ENCODE assay signal across 8 cellular contexts in the genomic region with DNA sequence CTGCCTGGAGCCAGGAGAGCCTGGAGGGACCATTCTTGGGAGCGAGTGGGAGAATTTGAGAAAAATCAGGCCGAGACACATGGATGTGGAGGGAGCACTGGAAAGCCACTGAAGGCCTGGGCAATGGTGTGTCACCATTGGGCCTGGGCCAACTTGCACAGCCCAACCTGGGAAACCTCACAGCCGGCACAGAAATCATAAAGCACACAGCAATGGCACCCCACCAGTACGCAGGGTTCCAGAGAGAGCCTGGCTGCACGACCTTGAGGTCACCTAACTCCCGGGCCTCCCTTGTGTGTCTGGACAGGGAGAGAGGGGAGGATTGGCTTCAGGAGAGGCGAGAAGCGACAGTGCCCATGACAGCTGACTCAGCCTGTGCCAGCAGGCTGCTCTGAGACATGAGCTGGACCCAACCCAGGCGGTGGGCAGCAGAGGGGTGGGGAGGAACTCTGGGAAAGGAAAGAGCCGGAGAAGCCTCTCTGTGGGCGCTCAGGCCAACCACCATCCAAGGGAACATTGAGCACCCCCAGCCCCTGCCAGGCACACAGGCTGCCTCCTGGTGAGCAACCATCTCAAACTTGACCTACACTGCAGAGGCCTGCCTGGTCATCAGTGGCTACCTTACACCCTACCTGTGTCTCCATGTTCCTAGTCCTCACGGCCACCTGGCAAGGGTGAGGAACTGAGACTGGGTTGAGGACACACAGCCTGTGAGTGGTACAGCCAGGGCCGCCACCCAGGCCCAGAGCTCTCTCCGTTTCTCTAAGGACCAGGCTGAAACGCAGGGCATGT. TPM values are rescaled to one million over a fixed set of nuclear protein-coding genes. Genes with fewer than 3 reads are reported as not detected.
DNase-seq lines count a peak whose midpoint lies in the region; ATAC-seq and TF ChIP-seq lines count a peak whose summit lies in the region.
"Not testable (repeated sequence)": the region's sequence is repeated elsewhere in the genome, so short reads cannot be mapped to it uniquely, and the experiment has no call there.

No MANE protein-coding gene starts in this region.

- peaks cover 23% of the 10 kb centered on the region for H4K20me1 ChIP-seq in IMR-90 (ENCODE audit: insufficient read depth, low read length)

- peaks cover 27% of the 10 kb centered on the region for H3K4me1 ChIP-seq in CD4-positive, alpha-beta memory T cell (ENCODE audit: insufficient read depth, low read length)
- H3K4me1 ChIP-seq in IMR-90 (ENCODE audit: control insufficient read depth, insufficient read depth, low read length) (peaks cover 19% of the 10 kb centered on the region), heart right ventricle (peaks cover 0 to 61% (median 18%) of the 10 kb centered on the region in 9 donors)

- not testable (repeated sequence) for H3K9ac ChIP-seq in IMR-90 (ENCODE audit: low read depth, low read length)

- H2BK15ac ChIP-seq in IMR-90 (ENCODE audit: low read depth, low read length): not testable (repeated sequence)

- intact Hi-C loops in CD4-positive, alpha-beta memory T cell (cut with micrococcal nuclease); MCF 10A (cut with micrococcal nuclease): not testable (repeated sequence)
- intact Hi-C loops in IMR-90 (cut with micrococcal nuclease): loop anchor here (5.0 kb wide), 1 partner anchor 223 kb away; no protein-coding TSS in a partner anchor
- intact Hi-C loops in heart right ventricle (cut with DNase I): loop anchor here in 6 of 10 donors (10.0 kb wide), 6 partner anchors 56 to 516 kb away; partner anchors contain the start of genes LPCAT4 (in 1 of the 6), NOP10 (in 1 of the 6) and NUTM1 (in 1 of the 6)

- not testable (repeated sequence) for H2BK5ac ChIP-seq in IMR-90 (ENCODE audit: low read depth, low read length, poor library complexity, severe bottlenecking)

- H3K9me1 ChIP-seq in IMR-90 (ENCODE audit: insufficient read depth, low read length): peaks cover 14% of the 10 kb centered on the region

- H3K27ac ChIP-seq in CD4-positive, alpha-beta memory T cell (ENCODE audit: low read depth, low read length); IMR-90 (ENCODE audit: insufficient read depth, low read length): not testable (repeated sequence)
- H3K27ac ChIP-seq in RWPE1: 0 out of 2 replicates have a peak overlapping the region, but pooled peaks have one; percentile 10
- peak overlapping the region in 9 of 10 donors; percentile 10 to 80 (median 66) for H3K27ac ChIP-seq in heart right ventricle

- not testable (repeated sequence) for H4K5ac ChIP-seq in IMR-90 (ENCODE audit: low read depth, low read length)

- H2AFZ ChIP-seq in IMR-90 (replicated peaks; ENCODE audit: low read length, poor library complexity): not testable (repeated sequence)

- not testable (repeated sequence) for H3K4me2 ChIP-seq in IMR-90 (ENCODE audit: low read depth, low read length)

- not testable (repeated sequence) for H3K27me3 ChIP-seq in CD4-positive, alpha-beta memory T cell (ENCODE audit: insufficient read depth, low read length); IMR-90 (ENCODE audit: control insufficient read depth, insufficient read depth, low read length)
- H3K27me3 ChIP-seq in heart right ventricle: peaks cover 0 to 34% (median 10%) of the 10 kb centered on the region in 7 donors

- not testable (repeated sequence) for H3K27me3 Mint-ChIP-seq in CD4-positive, alpha-beta memory T cell; activated T-helper 17 cell treated with anti-CD3 and anti-CD28 coated beads, Interleukin-2, amount 50 U/mL, for 72 hours; MCF 10A (ENCODE audit: insufficient read depth, unreplicated experiment); stimulated activated memory B cell treated with anti-CD40 and anti-IgM and Interleukin-4, amounts not matched to agents 10 μg/mL and 1 μg/mL and 100 μg/mL, for 72 hours
- peaks cover 19% of the 10 kb centered on the region for H3K27me3 Mint-ChIP-seq in nephron (ENCODE audit: low read depth)

- H3K4me3 Mint-ChIP-seq in CD4-positive, alpha-beta memory T cell: peak overlapping the region in 6 of 8 donors; percentile 4 to 87 (median 28)
- peak overlapping the region; percentile 81 for H3K4me3 Mint-ChIP-seq in activated T-helper 17 cell treated with anti-CD3 and anti-CD28 coated beads, Interleukin-2, amount 50 U/mL, for 72 hours
- H3K4me3 Mint-ChIP-seq in MCF 10A (ENCODE audit: unreplicated experiment); stimulated activated memory B cell treated with anti-CD40 and anti-IgM and Interleukin-4, amounts not matched to agents 10 μg/mL and 1 μg/mL and 100 μg/mL, for 72 hours: not testable (repeated sequence)
- peak overlapping the region in 2 of 3 experiments; percentile 37 to 76 for H3K4me3 Mint-ChIP-seq in nephron

- H2BK120ac ChIP-seq in IMR-90 (ENCODE audit: low read depth, low read length): not testable (repeated sequence)

- not testable (repeated sequence) for DNase-seq in CD4-positive, alpha-beta memory T cell; IMR-90; RWPE1 (ENCODE audit: low spot score)
- peak; percentile 24 for DNase-seq in MCF 10A (ENCODE audit: unreplicated experiment)
- peak; percentile 23 to 51 for DNase-seq in heart right ventricle

- not testable (repeated sequence) for H3K14ac ChIP-seq in IMR-90 (replicated peaks; ENCODE audit: low read depth, low read length)

- H3K9me3 ChIP-seq in CD4-positive, alpha-beta memory T cell (ENCODE audit: control insufficient read depth in 1 of 2, low read length in 2 of 2); IMR-90 (ENCODE audit: control insufficient read depth, insufficient read depth, low read length); heart right ventricle: not testable (repeated sequence)

- H3K36me3 ChIP-seq in CD4-positive, alpha-beta memory T cell (ENCODE audit: insufficient read depth, low read length); IMR-90 (ENCODE audit: control insufficient read depth, insufficient read depth, low read length); heart right ventricle: not testable (repeated sequence)

- not testable (repeated sequence) for H3K36me3 Mint-ChIP-seq in CD4-positive, alpha-beta memory T cell; MCF 10A (ENCODE audit: insufficient read depth, unreplicated experiment); nephron (ENCODE audit: low read depth)
- H3K36me3 Mint-ChIP-seq in activated T-helper 17 cell treated with anti-CD3 and anti-CD28 coated beads, Interleukin-2, amount 50 U/mL, for 72 hours (ENCODE audit: low read depth): peaks cover 13% of the 10 kb centered on the region
- peaks cover 14% of the 10 kb centered on the region for H3K36me3 Mint-ChIP-seq in stimulated activated memory B cell treated with anti-CD40 and anti-IgM and Interleukin-4, amounts not matched to agents 10 μg/mL and 1 μg/mL and 100 μg/mL, for 72 hours

- TF ChIP-seq CTCF in IMR-90 (conservative IDR thresholded peaks at IDR 0.05; ENCODE audit: low read depth, low read length); RWPE1 (conservative IDR thresholded peaks at IDR 0.05; ENCODE audit: low read depth); MCF 10A (IDR thresholded peaks at IDR 0.05; ENCODE audit: unreplicated experiment); heart right ventricle (IDR thresholded peaks at IDR 0.05); nephron (IDR thresholded peaks at IDR 0.05; ENCODE audit: unreplicated experiment in 3 of 3): not testable (repeated sequence)

- not testable (repeated sequence) for H3K4me3 ChIP-seq in CD4-positive, alpha-beta memory T cell (ENCODE audit: low read length in 2 of 2); IMR-90 (ENCODE audit: insufficient read depth, low read depth, low read length); heart right ventricle

- TF ChIP-seq POLR2A in IMR-90 (IDR thresholded peaks at IDR 0.05; ENCODE audit: low read depth, low read length): not testable (repeated sequence)

- WGBS in IMR-90 (ENCODE audit: extremely low coverage in 2 of 2, insufficient read length in 1 of 2), 2 experiments: no CpG with 5 or more reads among the region's 15 CpGs
- WGBS in heart right ventricle, 2 donors: 54 to 70% methylated on average over 12 to 15 of the region's 15 CpGs

- peaks cover 18 to 68% of the 10 kb centered on the region in 2 experiments for H3K79me1 ChIP-seq in IMR-90 (ENCODE audit: low read depth in 1 of 2, low read length in 2 of 2)

- in situ Hi-C loops in IMR-90 (cut with MboI; ENCODE audit: low sequenced_read_pairs): loop anchor here (5.0 to 25.0 kb wide), 3 partner anchors 233 to 468 kb away; partner anchors contain the start of genes EMC4, EMC7 and PGBD4

- ATAC-seq in IMR-90 (ENCODE audit: low read depth); activated T-helper 17 cell treated with anti-CD3 and anti-CD28 coated beads, Interleukin-2, amount 50 U/mL, for 72 hours (replicated peaks); stimulated activated memory B cell treated with anti-CD40 and anti-IgM and Interleukin-4, amounts not matched to agents 10 μg/mL and 1 μg/mL and 100 μg/mL, for 72 hours: not testable (repeated sequence)
- peak; percentile 27 to 88 (median 75) for ATAC-seq in heart right ventricle

- H3K4ac ChIP-seq in IMR-90 (ENCODE audit: low read depth, low read length): not testable (repeated sequence)

- not testable (repeated sequence) for H2BK20ac ChIP-seq in IMR-90 (ENCODE audit: low read depth, low read length)

- not testable (repeated sequence) for H3K23ac ChIP-seq in IMR-90 (ENCODE audit: low read depth, low read length)

- not testable (repeated sequence) for TF ChIP-seq RAD21 in IMR-90 (IDR thresholded peaks at IDR 0.05; ENCODE audit: low read length)

- not testable (repeated sequence) for H3K18ac ChIP-seq in IMR-90 (ENCODE audit: low read depth, low read length)

- H4K91ac ChIP-seq in IMR-90 (ENCODE audit: insufficient read depth, low read depth, low read length): not testable (repeated sequence)

- POLR2A ChIA-PET in CD4-positive, alpha-beta memory T cell (lab: Charles Lee; ENCODE audit: partially characterized antibody); IMR-90 (lab: Charles Lee; ENCODE audit: unreplicated experiment); RWPE1 (lab: Yijun Ruan, JAX; ENCODE audit: low non-redundant PET); MCF 10A (lab: Yijun Ruan, JAX): not testable (repeated sequence)

- peak overlapping the region in 3 of 7 donors; percentile 15 to 36 (median 35) for H3K27ac Mint-ChIP-seq in CD4-positive, alpha-beta memory T cell
- not testable (repeated sequence) for H3K27ac Mint-ChIP-seq in activated T-helper 17 cell treated with anti-CD3 and anti-CD28 coated beads, Interleukin-2, amount 50 U/mL, for 72 hours; MCF 10A (ENCODE audit: low read depth, unreplicated experiment)
- peak overlapping the region in 1 of 3 experiments; percentile 61 for H3K27ac Mint-ChIP-seq in nephron
- peak overlapping the region; percentile 21 for H3K27ac Mint-ChIP-seq in stimulated activated memory B cell treated with anti-CD40 and anti-IgM and Interleukin-4, amounts not matched to agents 10 μg/mL and 1 μg/mL and 100 μg/mL, for 72 hours

- CTCF ChIA-PET in CD4-positive, alpha-beta memory T cell (lab: Charles Lee; ENCODE audit: partially characterized antibody): interaction anchor here (1.3 kb wide), 1 partner anchor 213 kb away, joined by 6 read pairs; the partner anchor contains the start of gene LPCAT4
- CTCF ChIA-PET in IMR-90 (lab: Yijun Ruan, JAX): interaction anchor here (0.6 kb wide), 1 partner anchor 222 kb away, joined by 3 read pairs; no protein-coding TSS in a partner anchor
- CTCF ChIA-PET in RWPE1 (lab: Yijun Ruan, JAX); MCF 10A (lab: Yijun Ruan, JAX): not testable (repeated sequence)

- not testable (repeated sequence) for H2AK9ac ChIP-seq in IMR-90 (replicated peaks; ENCODE audit: low read depth, low read length, poor library complexity)

- peaks cover 33 to 68% (median 46%) of the 10 kb centered on the region in 4 donors for H3K4me1 Mint-ChIP-seq in CD4-positive, alpha-beta memory T cell
- peaks cover 29% of the 10 kb centered on the region for H3K4me1 Mint-ChIP-seq in activated T-helper 17 cell treated with anti-CD3 and anti-CD28 coated beads, Interleukin-2, amount 50 U/mL, for 72 hours
- H3K4me1 Mint-ChIP-seq in MCF 10A (ENCODE audit: insufficient read depth, unreplicated experiment) (peaks cover 36% of the 10 kb centered on the region), nephron (peaks cover 28% of the 10 kb centered on the region)
- peaks cover 59% of the 10 kb centered on the region for H3K4me1 Mint-ChIP-seq in stimulated activated memory B cell treated with anti-CD40 and anti-IgM and Interleukin-4, amounts not matched to agents 10 μg/mL and 1 μg/mL and 100 μg/mL, for 72 hours

- H4K8ac ChIP-seq in IMR-90 (ENCODE audit: low read depth in 2 of 2, low read length in 2 of 2): not testable (repeated sequence)

- not testable (repeated sequence) for H3K9me3 Mint-ChIP-seq in CD4-positive, alpha-beta memory T cell; activated T-helper 17 cell treated with anti-CD3 and anti-CD28 coated beads, Interleukin-2, amount 50 U/mL, for 72 hours; MCF 10A (ENCODE audit: unreplicated experiment); nephron; stimulated activated memory B cell treated with anti-CD40 and anti-IgM and Interleukin-4, amounts not matched to agents 10 μg/mL and 1 μg/mL and 100 μg/mL, for 72 hours

- not testable (repeated sequence) for H3K56ac ChIP-seq in IMR-90 (ENCODE audit: extremely low read depth, insufficient read depth, low read length)

- dilution Hi-C loops in IMR-90 (cut with HindIII; ENCODE audit: low sequenced_read_pairs, unreplicated experiment): not testable (repeated sequence)

- not testable (repeated sequence) for BruUV-seq in IMR-90 (replicated peaks; lab: Mats Ljungman, UMichigan); MCF 10A (replicated peaks; lab: Mats Ljungman, UMichigan)

- peak overlapping the region; percentile 58; the same call in 1 of the 2 replicates for H2AK5ac ChIP-seq in IMR-90 (ENCODE audit: low read depth, low read length)

RNA-seq across cellular contexts. Expression of gene GOLGA8B, which starts 3.0 kb away (rescaled TPM):
- total RNA-seq in CD4-positive, alpha-beta memory T cell: 100 to 1,000 TPM; 332 to 340 TPM
- polyA plus RNA-seq in CD4-positive, alpha-beta memory T cell: 1 to 10 TPM; 4.8 to 6.5 TPM
- total RNA-seq in IMR-90 (2012; rRNA removed) (6.4 and 7.7 TPM in 2 replicates), MCF 10A (2022) (176 and 233 TPM in 2 replicates), heart right ventricle (10 to 100 TPM; 10.7 to 36.6 (median 21.4) TPM)
- polyA plus RNA-seq in IMR-90 (2012; rRNA removed) (27.1 and 31.6 TPM in 2 replicates), heart right ventricle (10 to 100 TPM in 1 of 2 donors, 1 to 10 TPM in 1; 4.0 to 80.6 TPM)
- polyA plus RNA-seq in IMR-90 (2012; cell fraction: cytosol; rRNA removed): 2.9 and 3.4 TPM in 2 replicates
- 293 and 552 TPM in 2 replicates for polyA plus RNA-seq in IMR-90 (2012; cell fraction: nucleus; rRNA removed; ENCODE audit: low replicate concordance)
- 100 to 1,000 TPM; 202 to 437 TPM for total RNA-seq in activated T-helper 17 cell treated with anti-CD3 and anti-CD28 coated beads, Interleukin-2, amount 50 U/mL, for 72 hours
